ENCODE assay signal across 16 cellular contexts in the genomic region with DNA sequence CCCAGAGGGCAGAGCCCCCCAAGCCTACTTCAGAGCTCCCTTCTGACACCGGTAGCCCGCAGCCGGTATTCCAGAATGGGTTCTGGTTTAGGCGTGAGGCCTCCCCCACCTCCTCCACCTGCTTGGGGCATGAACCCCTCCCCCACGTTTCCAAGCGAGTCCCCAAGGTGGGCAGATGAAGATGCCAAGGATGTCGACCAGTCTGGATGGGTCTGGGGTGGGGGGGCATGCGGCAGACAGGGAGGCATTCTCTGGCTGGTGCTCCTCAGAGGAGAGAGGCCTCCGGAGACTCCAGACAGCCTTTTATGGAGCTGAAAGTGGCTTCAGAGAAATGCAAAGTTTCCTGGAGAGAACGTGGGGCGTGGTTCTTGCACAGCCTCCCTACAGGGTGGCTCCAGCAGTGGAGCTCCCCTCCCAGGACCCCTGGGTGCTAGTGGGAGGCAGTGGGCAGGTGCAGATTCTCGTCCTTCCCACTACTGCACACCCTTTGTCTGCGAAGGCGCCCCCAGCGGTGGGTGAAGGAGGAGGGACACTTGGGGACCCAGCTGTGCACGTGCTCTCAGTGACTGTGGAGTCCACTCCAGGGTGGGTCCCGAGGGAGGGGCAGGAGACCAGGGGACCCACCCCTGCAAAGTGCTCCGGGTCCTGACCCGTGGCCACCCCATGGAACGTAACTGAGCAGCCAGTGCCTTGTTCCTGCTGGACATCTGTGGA. TPM values are rescaled to one million over a fixed set of nuclear protein-coding genes. Genes with fewer than 3 reads are reported as not detected.
DNase-seq lines count a peak whose midpoint lies in the region; ATAC-seq and TF ChIP-seq lines count a peak whose summit lies in the region.
"Had no signal": no experiment of that assay in that cellular context is flagged by ENCODE, and none has a peak within 500 bp of the region (broad histone marks: within the 10 kb centered on the region; RNA-seq: fewer than 3 reads in every experiment).

No MANE protein-coding gene starts in this region.

- H3K27ac Mint-ChIP-seq in WTC11, result peak overlapping the region; percentile 76; the same call in 1 of the 2 replicates
- H3K27ac Mint-ChIP-seq: activated CD4-positive, alpha-beta T cell treated with anti-CD3 and anti-CD28 coated beads for 36 hours had no signal

- ATAC-seq in WTC11 (no peak), lower lobe of right lung (no peak)
- ATAC-seq: activated CD4-positive, alpha-beta T cell treated with anti-CD3 and anti-CD28 coated beads for 36 hours had no signal

- no peaks in the 10 kb centered on the region for H3K9me3 ChIP-seq in lower lobe of right lung
- H3K9me3 ChIP-seq: SJSA1 had no signal

- intact Hi-C loops in lower lobe of right lung (cut with DNase I), result loop anchor here (10.0 kb wide), 1 partner anchor 350 kb away; the partner anchor contains the start of gene MYEOV

- peak; percentile 30 for DNase-seq in ELF-1 (ENCODE audit: low read depth, low spot score)
- no peak for DNase-seq in WTC11 (ENCODE audit: low spot score)
- no peak for DNase-seq in lower lobe of right lung
- DNase-seq in HPDE6-E6E7 (ENCODE audit: extremely low spot score), result no peak
- DNase-seq in T1000 (lab: John Stamatoyannopoulos, UW), result no peak
- DNase-seq in Kasumi-1 (lab: John Stamatoyannopoulos, UW), result no peak
- no peak for DNase-seq in AG08395 (ENCODE audit: low spot score)
- DNase-seq: activated CD4-positive, alpha-beta T cell treated with anti-CD3 and anti-CD28 coated beads for 36 hours; activated effector memory CD4-positive, alpha-beta T cell treated with anti-CD3 and anti-CD28 coated beads, Interleukin-2, amount 50 U/mL, for 16 hours; NCI-H446; trophoblast cell had no signal

- H3K4me1 Mint-ChIP-seq in WTC11, result peaks cover 8% of the 10 kb centered on the region; the same call in 1 of the 2 replicates

- no peaks in the 10 kb centered on the region for H3K9me3 Mint-ChIP-seq in WTC11

- TF ChIP-seq CTCF in 22Rv1 (IDR thresholded peaks at IDR 0.05), result peak; percentile 54
- 0 out of 2 replicates have a peak, but pooled peaks have one; percentile 18 for TF ChIP-seq CTCF in WTC11 (IDR thresholded peaks at IDR 0.05)
- no peak for TF ChIP-seq CTCF in lower lobe of right lung (IDR thresholded peaks at IDR 0.05)

- H3K27me3 Mint-ChIP-seq in WTC11 (ENCODE audit: low read depth), result no peaks in the 10 kb centered on the region

- no peak overlapping the region for H3K4me3 ChIP-seq in lower lobe of right lung

- H3K4me3 Mint-ChIP-seq in WTC11, result no peak overlapping the region
- H3K4me3 Mint-ChIP-seq: activated CD4-positive, alpha-beta T cell treated with anti-CD3 and anti-CD28 coated beads for 36 hours had no signal

- peaks cover 7% of the 10 kb centered on the region for H3K27me3 ChIP-seq in lower lobe of right lung (ENCODE audit: low read depth)
- H3K27me3 ChIP-seq: SJSA1 had no signal

- peaks cover 50% of the 10 kb centered on the region for H3K36me3 ChIP-seq in lower lobe of right lung

- POLR2A ChIA-PET in WTC11 (lab: Charles Lee), result interaction anchor here (0.9 to 2.1 kb wide), 3 partner anchors 9 to 201 kb away, joined by 3 to 9 read pairs (median 3); no protein-coding TSS in a partner anchor

- peaks cover 39% of the 10 kb centered on the region for H3K4me1 ChIP-seq in lower lobe of right lung

- CTCF ChIA-PET in WTC11 (lab: Charles Lee), result interaction anchor here (0.6 to 3.9 kb wide), 13 partner anchors 8 to 543 kb away, joined by 3 to 30 read pairs (median 7); partner anchors contain the start of gene MYEOV

- H3K27ac ChIP-seq in 22Rv1 (peak overlapping the region; percentile 100), lower lobe of right lung (peak overlapping the region; percentile 89)
- H3K27ac ChIP-seq: SJSA1 had no signal

- peaks cover 30% of the 10 kb centered on the region for H3K36me3 Mint-ChIP-seq in WTC11

TF ChIP-seq in WTC11, 78 proteins besides CTCF, POLR2A, EP300 and RAD21:
- TF ChIP-seq CREM (CRISPR knock-in tag; IDR thresholded peaks at IDR 0.05) (no peak), SMAD3 (CRISPR knock-in tag; IDR thresholded peaks at IDR 0.05; ENCODE audit: borderline replicate concordance) (no peak), JAZF1 (CRISPR knock-in tag; IDR thresholded peaks at IDR 0.05) (no peak), ARID4B (CRISPR knock-in tag; IDR thresholded peaks at IDR 0.05; ENCODE audit: borderline replicate concordance) (no peak), ZNF396 (CRISPR knock-in tag; IDR thresholded peaks at IDR 0.05; ENCODE audit: borderline replicate concordance) (no peak), NR2C2 (CRISPR knock-in tag; IDR thresholded peaks at IDR 0.05) (no peak), SOX15 (CRISPR knock-in tag; IDR thresholded peaks at IDR 0.05) (no peak), ZBTB21 (CRISPR knock-in tag; IDR thresholded peaks at IDR 0.05; ENCODE audit: borderline replicate concordance) (no peak), ESRRA (CRISPR knock-in tag; IDR thresholded peaks at IDR 0.05; ENCODE audit: borderline replicate concordance) (no peak), RORB (CRISPR knock-in tag; IDR thresholded peaks at IDR 0.05) (no peak), ZSCAN18 (CRISPR knock-in tag; IDR thresholded peaks at IDR 0.05) (no peak), ATF1 (CRISPR knock-in tag; IDR thresholded peaks at IDR 0.05) (no peak), MYBL2 (CRISPR knock-in tag; IDR thresholded peaks at IDR 0.05) (no peak), ZNF671 (CRISPR knock-in tag; IDR thresholded peaks at IDR 0.05) (no peak), TP53 (CRISPR knock-in tag; IDR thresholded peaks at IDR 0.05) (no peak), HMGA2 (CRISPR knock-in tag; IDR thresholded peaks at IDR 0.05) (no peak), PRRX2 (CRISPR knock-in tag; IDR thresholded peaks at IDR 0.05) (no peak)
- TF ChIP-seq, protein P1, sequence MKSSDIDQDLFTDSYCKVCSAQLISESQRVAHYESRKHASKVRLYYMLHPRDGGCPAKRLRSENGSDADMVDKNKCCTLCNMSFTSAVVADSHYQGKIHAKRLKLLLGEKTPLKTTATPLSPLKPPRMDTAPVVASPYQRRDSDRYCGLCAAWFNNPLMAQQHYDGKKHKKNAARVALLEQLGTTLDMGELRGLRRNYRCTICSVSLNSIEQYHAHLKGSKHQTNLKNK (CRISPR knock-in tag; IDR thresholded peaks at IDR 0.05), result no peak
- TF ChIP-seq, protein P2, sequence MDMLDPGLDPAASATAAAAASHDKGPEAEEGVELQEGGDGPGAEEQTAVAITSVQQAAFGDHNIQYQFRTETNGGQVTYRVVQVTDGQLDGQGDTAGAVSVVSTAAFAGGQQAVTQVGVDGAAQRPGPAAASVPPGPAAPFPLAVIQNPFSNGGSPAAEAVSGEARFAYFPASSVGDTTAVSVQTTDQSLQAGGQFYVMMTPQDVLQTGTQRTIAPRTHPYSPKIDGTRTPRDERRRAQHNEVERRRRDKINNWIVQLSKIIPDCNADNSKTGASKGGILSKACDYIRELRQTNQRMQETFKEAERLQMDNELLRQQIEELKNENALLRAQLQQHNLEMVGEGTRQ (CRISPR knock-in tag; IDR thresholded peaks at IDR 0.05), result no peak

RNA-seq across cellular contexts. Expression of gene CCND1, which starts 4.2 kb away (rescaled TPM):
- total RNA-seq in WTC11 (2021) (212 to 224 TPM (median 224 TPM) in 3 replicates), lower lobe of right lung (202 TPM)

RNA-seq across cellular contexts. Expression of gene LTO1, which starts 30.0 kb away (rescaled TPM):
- total RNA-seq in WTC11 (2021) (20.5 to 27.5 TPM (median 20.6 TPM) in 3 replicates), lower lobe of right lung (23.7 TPM)

RNA-seq across cellular contexts. Expression of gene FGF19, which starts 58.7 kb away (rescaled TPM):
- 17.6 to 19.3 TPM (median 18.6 TPM) in 3 replicates for total RNA-seq in WTC11 (2021)
- not detected for total RNA-seq in lower lobe of right lung
- total RNA-seq: dermis blood vessel endothelial cell, liver, pulmonary artery endothelial cell had no signal

Comparison
In these comparisons a context has a peak if more than half of its experiments do, and no peak if none do; other contexts are left out.
1. RNA of gene FGF19, which starts 58.7 kb away (total RNA-seq): 17.6 to 19.3 TPM in WTC11; not detected in lower lobe of right lung (single experiment); every median in the first group is over 10 times any median in the second.